ENCODE assay signal across 15 cellular contexts in the genomic region with DNA sequence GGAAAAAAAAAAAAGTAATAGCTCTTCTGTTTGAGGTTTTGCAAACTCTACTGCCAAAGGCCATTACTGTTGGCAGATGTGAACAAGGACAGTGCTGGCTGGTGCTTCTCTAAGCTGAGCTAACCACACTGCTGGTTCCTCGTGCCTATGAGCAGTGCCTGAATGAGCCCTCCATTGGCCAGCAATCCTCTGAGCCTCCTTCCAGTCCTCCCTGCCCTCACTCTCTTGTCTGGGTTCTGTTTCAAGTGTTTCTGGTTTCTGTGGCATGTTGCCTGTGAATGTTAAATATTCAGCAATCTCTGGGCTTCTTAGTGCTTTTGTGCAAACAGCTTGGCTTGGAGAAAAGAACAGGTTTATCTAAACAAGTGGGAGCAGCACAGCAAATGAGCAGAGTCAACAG.
"Had no signal": no experiment of that assay in that cellular context is flagged by ENCODE, and none has a peak within 500 bp of the region (broad histone marks: within the 10 kb centered on the region; RNA-seq: fewer than 3 reads in every experiment).

No MANE protein-coding gene starts in this region.

- H3K9me3 Mint-ChIP-seq: activated naive CD4-positive, alpha-beta T cell treated with anti-CD3 and anti-CD28 coated beads, Interleukin-2, amount 50 U/mL, for 24 hours had no signal

- DNase-seq: activated CD4-positive, alpha-beta memory T cell treated with anti-CD3 and anti-CD28 coated beads for 36 hours; activated CD8-positive, alpha-beta memory T cell treated with anti-CD3 and anti-CD28 coated beads, Interleukin-2, amount 10 ng/mL, durations not matched to agents 7 days and 5 days; activated T-cell treated with anti-CD3 and anti-CD28 coated beads, Interleukin-2, amount 50 U/mL, for 1 hour; cerebellar nuclear complex; mesendoderm; nephron progenitor cell; right cardiac atrium; stimulated activated naive CD8-positive, alpha-beta T cell treated with anti-CD3 and anti-CD28 coated beads, Interleukin-15, Interleukin-2, amounts not matched to agents 100 U/mL and 50 U/mL, for 24 hours had no signal

- H3K36me3 Mint-ChIP-seq: activated CD4-positive, alpha-beta memory T cell treated with anti-CD3 and anti-CD28 coated beads for 36 hours; activated CD8-positive, alpha-beta memory T cell treated with anti-CD3 and anti-CD28 coated beads, Interleukin-2, amount 10 ng/mL, durations not matched to agents 7 days and 5 days; type B pancreatic cell had no signal

- H3K4me1 Mint-ChIP-seq: activated naive CD4-positive, alpha-beta T cell treated with anti-CD3 and anti-CD28 coated beads, Interleukin-2, amount 50 U/mL, for 24 hours had no signal

- H3K4me3 Mint-ChIP-seq: activated CD4-positive, alpha-beta memory T cell treated with anti-CD3 and anti-CD28 coated beads for 36 hours; activated CD8-positive, alpha-beta memory T cell treated with anti-CD3 and anti-CD28 coated beads, Interleukin-2, amount 10 ng/mL, durations not matched to agents 7 days and 5 days; activated naive CD4-positive, alpha-beta T cell treated with anti-CD3 and anti-CD28 coated beads, Interleukin-2, amount 50 U/mL, for 24 hours; nephron progenitor cell; type B pancreatic cell had no signal

- H3K4me3 ChIP-seq: SK-N-MC, smooth muscle cell had no signal

- H3K27me3 Mint-ChIP-seq: activated CD4-positive, alpha-beta memory T cell treated with anti-CD3 and anti-CD28 coated beads for 36 hours; activated CD8-positive, alpha-beta memory T cell treated with anti-CD3 and anti-CD28 coated beads, Interleukin-2, amount 10 ng/mL, durations not matched to agents 7 days and 5 days; activated naive CD4-positive, alpha-beta T cell treated with anti-CD3 and anti-CD28 coated beads, Interleukin-2, amount 50 U/mL, for 24 hours had no signal

- H3K27ac Mint-ChIP-seq: activated CD4-positive, alpha-beta memory T cell treated with anti-CD3 and anti-CD28 coated beads for 36 hours; activated CD8-positive, alpha-beta memory T cell treated with anti-CD3 and anti-CD28 coated beads, Interleukin-2, amount 10 ng/mL, durations not matched to agents 7 days and 5 days; activated naive CD4-positive, alpha-beta T cell treated with anti-CD3 and anti-CD28 coated beads, Interleukin-2, amount 50 U/mL, for 24 hours; nephron progenitor cell; progenitor cell of endocrine pancreas; type B pancreatic cell had no signal

- H3K27ac ChIP-seq: SK-N-MC, VCaP had no signal

- ATAC-seq: activated CD8-positive, alpha-beta memory T cell treated with anti-CD3 and anti-CD28 coated beads, Interleukin-2, amount 10 ng/mL, durations not matched to agents 7 days and 5 days; left lobe of liver; right cardiac atrium; stimulated activated naive CD8-positive, alpha-beta T cell treated with anti-CD3 and anti-CD28 coated beads, Interleukin-15, Interleukin-2, amounts not matched to agents 100 U/mL and 50 U/mL, for 24 hours had no signal
